8 cellular contexts compared by ENCODE assay signal in genomic region chr17:55264640-55265298, GRCh38. TPM values are rescaled to one million over a fixed set of nuclear protein-coding genes. Genes with fewer than 3 reads are reported as not detected.
DNase-seq lines count a peak whose midpoint lies in the region; ATAC-seq and TF ChIP-seq lines count a peak whose summit lies in the region.

Gene HLF (plus strand): TSS chr17:55264960. CDS start chr17:55265485, 525 bp downstream.

- 1% methylated on average over 10 of the region's 64 CpGs for WGBS in mammary epithelial cell (ENCODE audit: low coverage, missing lambda C conversion rate)

- peak within 1 kb of the TSS; percentile 43 for H3K4me3 ChIP-seq in GM06990 (replicated peaks; ENCODE audit: low read depth, low read length)
- peak within 1 kb of the TSS; percentile 30 to 44 (median 30) for H3K4me3 ChIP-seq in mammary epithelial cell (replicated peaks in 1 of 3; ENCODE audit: insufficient read depth in 1 of 3, low read depth in 2 of 3, low read length in 3 of 3)
- H3K4me3 ChIP-seq in skeletal muscle tissue (ENCODE audit: low read length in 3 of 3): peak within 1 kb of the TSS; percentile 63 to 70 (median 70)

- intact Hi-C loops in mammary epithelial cell (cut with micrococcal nuclease): loop anchor here (1.0 to 2.0 kb wide), 2 partner anchors 26 to 32 kb away; no protein-coding TSS in a partner anchor

- H3K9me3 ChIP-seq in mammary epithelial cell (replicated peaks; ENCODE audit: insufficient read depth, low read length): no peaks in the 10 kb centered on the region
- H3K9me3 ChIP-seq in skeletal muscle tissue (ENCODE audit: control insufficient read depth in 3 of 3, low read length in 3 of 3): no peaks in the 10 kb centered on the region

- H3K27me3 ChIP-seq in GM06990 (replicated peaks; ENCODE audit: control insufficient read depth, insufficient read depth, low read length): no peaks in the 10 kb centered on the region; the same call in 1 of the 2 replicates
- peaks cover 14% of the 10 kb centered on the region for H3K27me3 ChIP-seq in mammary epithelial cell (ENCODE audit: insufficient read depth, low read length)
- peaks cover 3 to 14% (median 6%) of the 10 kb centered on the region in 3 donors for H3K27me3 ChIP-seq in skeletal muscle tissue (ENCODE audit: control insufficient read depth in 3 of 3, insufficient read depth in 3 of 3, low read length in 3 of 3)

- no peak within 1 kb of the TSS for H3K27ac Mint-ChIP-seq in WTC11

- no peaks in the 10 kb centered on the region for H3K79me2 ChIP-seq in mammary epithelial cell (ENCODE audit: insufficient read depth, low read length)

- DNase-seq in GM06990 (ENCODE audit: extremely low read depth, insufficient read length) (peak; percentile 88), NCI-H1105 (lab: John Stamatoyannopoulos, UW) (peak; percentile 77), WTC11 (ENCODE audit: low spot score) (peak; percentile 64), mammary epithelial cell (peak; percentile 67), iPS-NIHi11 (ENCODE audit: low spot score) (peak; percentile 95)

- CTCF ChIA-PET in WTC11 (lab: Charles Lee) (interaction anchor here (0.9 to 1.2 kb wide), 3 partner anchors 26 to 85 kb away, joined by 3 to 10 read pairs (median 9); no protein-coding TSS in a partner anchor), mammary epithelial cell (lab: Charles Lee; ENCODE audit: low non-redundant PET) (no interaction called here)

- H4K20me1 ChIP-seq in mammary epithelial cell (ENCODE audit: insufficient read depth, low read length): no peaks in the 10 kb centered on the region

- H3K36me3 ChIP-seq in GM06990 (ENCODE audit: control insufficient read depth, insufficient read depth, low read length): no peaks in the 10 kb centered on the region
- H3K36me3 ChIP-seq in mammary epithelial cell (ENCODE audit: insufficient read depth, low read length): no peaks in the 10 kb centered on the region
- no peaks in the 10 kb centered on the region for H3K36me3 ChIP-seq in skeletal muscle tissue (ENCODE audit: control insufficient read depth in 3 of 3, insufficient read depth in 3 of 3, low read length in 3 of 3)

- POLR2A ChIA-PET in WTC11 (lab: Charles Lee): interaction anchor here (0.7 to 1.7 kb wide), 2 partner anchors 26 to 383 kb away, joined by 4 to 10 read pairs; no protein-coding TSS in a partner anchor

- H3K4me3 Mint-ChIP-seq in WTC11: peak within 1 kb of the TSS; percentile 68

- no TSS peak for BruUV-seq in mammary epithelial cell (replicated peaks; lab: Mats Ljungman, UMichigan)

- no peak within 1 kb of the TSS for H3K9ac ChIP-seq in mammary epithelial cell (ENCODE audit: insufficient read depth, low read length)
- peak within 1 kb of the TSS; percentile 38 to 81 (median 69) for H3K9ac ChIP-seq in skeletal muscle tissue (ENCODE audit: low read depth in 1 of 3, low read length in 3 of 3)

- peak within 1 kb of the TSS; percentile 44 for H2AFZ ChIP-seq in mammary epithelial cell (ENCODE audit: low read depth, low read length)

- dilution Hi-C loops in mammary epithelial cell (cut with HindIII; ENCODE audit: low sequenced_read_pairs): no loop called here

- H3K36me3 Mint-ChIP-seq in WTC11: no peaks in the 10 kb centered on the region

- no peak within 1 kb of the TSS for H3K27ac ChIP-seq in mammary epithelial cell (ENCODE audit: insufficient read depth, low read depth, low read length)
- H3K27ac ChIP-seq in skeletal muscle tissue (ENCODE audit: low read depth, low read length): no peak within 1 kb of the TSS

- in situ Hi-C loops in mammary epithelial cell (cut with MboI; ENCODE audit: low sequenced_read_pairs in 2 of 2): no loop called here

- H3K4me1 ChIP-seq in mammary epithelial cell (ENCODE audit: insufficient read depth, low read length) (peaks cover 4% of the 10 kb centered on the region), skeletal muscle tissue (ENCODE audit: control insufficient read depth in 3 of 3, insufficient read depth in 3 of 3, low read length in 3 of 3) (peaks cover 8 to 17% (median 14%) of the 10 kb centered on the region in 3 donors)

- H3K9me3 Mint-ChIP-seq in WTC11: peaks cover 9% of the 10 kb centered on the region

- ATAC-seq in HG02610 (IDR thresholded peaks at IDR 0.05; ENCODE audit: unreplicated experiment) (peak; percentile 94), WTC11 (peak; percentile 73), GM18870 (IDR thresholded peaks at IDR 0.05; ENCODE audit: unreplicated experiment) (no peak)

- H3K4me1 Mint-ChIP-seq in WTC11: peaks cover 14% of the 10 kb centered on the region

- peak within 1 kb of the TSS; percentile 87 for H3K4me2 ChIP-seq in mammary epithelial cell (ENCODE audit: insufficient read depth, low read depth, low read length)

- H3K27me3 Mint-ChIP-seq in WTC11 (ENCODE audit: low read depth): peaks cover 92% of the 10 kb centered on the region

- no peak for TF ChIP-seq CTCF in GM06990 (IDR thresholded peaks at IDR 0.05; ENCODE audit: insufficient read depth, low read length, poor library complexity, severe bottlenecking)
- no peak for TF ChIP-seq CTCF in WTC11 (IDR thresholded peaks at IDR 0.05)
- no peak for TF ChIP-seq CTCF in mammary epithelial cell (conservative IDR thresholded peaks at IDR 0.05 in 1 of 2, IDR thresholded peaks at IDR 0.05 in 1 of 2; ENCODE audit: extremely low read depth in 1 of 2, insufficient read depth in 1 of 2, low read depth in 1 of 2, low read length in 2 of 2)

TF ChIP-seq in WTC11, 78 proteins besides CTCF, POLR2A, EP300 and RAD21 (continues in another document):
- TF ChIP-seq ZNF263 (CRISPR knock-in tag; IDR thresholded peaks at IDR 0.05; ENCODE audit: low read depth) (no peak), PRDM15 (CRISPR knock-in tag; IDR thresholded peaks at IDR 0.05) (no peak), MYBL2 (CRISPR knock-in tag; IDR thresholded peaks at IDR 0.05) (0 out of 2 replicates have a peak, but pooled peaks have one; percentile 35), PREB (CRISPR knock-in tag; IDR thresholded peaks at IDR 0.05; ENCODE audit: borderline replicate concordance) (no peak), ELF4 (CRISPR knock-in tag; IDR thresholded peaks at IDR 0.05; ENCODE audit: low read depth) (peak; percentile 30; the same call in 1 of the 2 replicates), ATF2 (CRISPR knock-in tag; IDR thresholded peaks at IDR 0.05; ENCODE audit: borderline replicate concordance, low read depth) (no peak), ZNF232 (CRISPR knock-in tag; IDR thresholded peaks at IDR 0.05) (0 out of 2 replicates have a peak, but pooled peaks have one; percentile 64), CBFB (CRISPR knock-in tag; IDR thresholded peaks at IDR 0.05; ENCODE audit: low read depth) (0 out of 2 replicates have a peak, but pooled peaks have one; percentile 66)

RNA-seq across cellular contexts. Expression of gene HLF, which starts in this region (rescaled TPM):
- total RNA-seq in WTC11 (2021) (0.30 to 0.34 TPM (median 0.31 TPM) in 3 replicates), mammary epithelial cell (under 1 TPM; 0.21 to 0.67 TPM), skeletal muscle tissue (4.7 TPM)
- polyA plus RNA-seq in mammary epithelial cell: 0.16 TPM
- polyA minus RNA-seq in mammary epithelial cell: not detected

Comparison
In these comparisons a context has a peak if more than half of its experiments do, and no peak if none do; other contexts are left out.
1. Peak in DNase-seq and ATAC-seq in WTC11; RNA of the gene not detected or under 1 TPM.
2. Peak in DNase-seq, H3K4me3 ChIP-seq and H3K4me2 ChIP-seq in mammary epithelial cell; RNA of the gene not detected or under 1 TPM.